ENCODE assay signal across 16 cellular contexts in genomic region chr6:4224082-4224978, GRCh38.
A peak's percentile ranks its signal among the peaks of the same experiment; 100 is the strongest.
DNase-seq lines count a peak whose midpoint lies in the region; TF ChIP-seq lines count a peak whose summit lies in the region.
"Had no signal": no experiment of that assay in that cellular context is flagged by ENCODE, and none has a peak within 500 bp of the region (broad histone marks: within the 10 kb centered on the region; RNA-seq: fewer than 3 reads in every experiment).

No MANE protein-coding gene starts in this region.

- H3K4me3 Mint-ChIP-seq in nephron, result peak overlapping the region in 1 of 3 experiments; percentile 15
- H3K4me3 Mint-ChIP-seq: activated naive CD8-positive, alpha-beta T cell; CD8-positive, alpha-beta memory T cell; stimulated activated naive CD8-positive, alpha-beta T cell treated with anti-CD3 and anti-CD28 coated beads, Interleukin-15, Interleukin-2, amounts not matched to agents 100 ng/mL and 50 ng/mL, for 24 hours; WTC11 had no signal

- peaks cover 14% of the 10 kb centered on the region for H3K9me3 Mint-ChIP-seq in nephron

- no peak for TF ChIP-seq CTCF in nephron (IDR thresholded peaks at IDR 0.05; ENCODE audit: unreplicated experiment in 3 of 3)

- peak overlapping the region in 2 of 3 experiments; percentile 19 to 62 for H3K27ac Mint-ChIP-seq in nephron
- H3K27ac Mint-ChIP-seq: activated naive CD8-positive, alpha-beta T cell; CD8-positive, alpha-beta memory T cell; stimulated activated naive CD8-positive, alpha-beta T cell treated with anti-CD3 and anti-CD28 coated beads, Interleukin-15, Interleukin-2, amounts not matched to agents 100 ng/mL and 50 ng/mL, for 24 hours; WTC11 had no signal

- DNase-seq in DMS53 (lab: John Stamatoyannopoulos, UW) (peak; percentile 10), DMS53 treated with DMSO at 0.1 percent for 48 hours (lab: John Stamatoyannopoulos, UW; ENCODE audit: unreplicated experiment) (no peak), M059J (ENCODE audit: low read depth) (peak; percentile 72), astrocyte of the hippocampus (ENCODE audit: low read depth, low spot score) (peak; percentile 36), NCI-H146 treated with DMSO at 0.1 percent for 48 hours (lab: John Stamatoyannopoulos, UW; ENCODE audit: unreplicated experiment) (no peak), cardiac septum (ENCODE audit: low spot score) (no peak), HK-2 (ENCODE audit: unreplicated experiment) (no peak)
- DNase-seq: 8988T; CD8-positive, alpha-beta memory T cell; colonic mucosa; NCI-H2081; SJCRH30 had no signal

- intact Hi-C loops in cardiac septum (cut with DNase I), result no loop called here

- H3K4me1 Mint-ChIP-seq in nephron, result peaks cover 5% of the 10 kb centered on the region
- H3K4me1 Mint-ChIP-seq: CD8-positive, alpha-beta memory T cell had no signal

- H3K36me3 Mint-ChIP-seq in nephron (ENCODE audit: low read depth), result no peaks in the 10 kb centered on the region

- H3K27me3 Mint-ChIP-seq in nephron (ENCODE audit: low read depth), result peaks cover 5% of the 10 kb centered on the region

Comparison
In these comparisons a context has a peak if more than half of its experiments do, and no peak if none do; other contexts are left out.
1. DNase-seq: peak in DMS53 (single experiment), M059J (single experiment) and astrocyte of the hippocampus (single experiment); none in DMS53 treated with DMSO at 0.1 percent for 48 hours (single experiment), NCI-H146 treated with DMSO at 0.1 percent for 48 hours (single experiment), cardiac septum (single experiment) and HK-2 (single experiment).